ENCODE assay signal across 18 cellular contexts in the genomic region with DNA sequence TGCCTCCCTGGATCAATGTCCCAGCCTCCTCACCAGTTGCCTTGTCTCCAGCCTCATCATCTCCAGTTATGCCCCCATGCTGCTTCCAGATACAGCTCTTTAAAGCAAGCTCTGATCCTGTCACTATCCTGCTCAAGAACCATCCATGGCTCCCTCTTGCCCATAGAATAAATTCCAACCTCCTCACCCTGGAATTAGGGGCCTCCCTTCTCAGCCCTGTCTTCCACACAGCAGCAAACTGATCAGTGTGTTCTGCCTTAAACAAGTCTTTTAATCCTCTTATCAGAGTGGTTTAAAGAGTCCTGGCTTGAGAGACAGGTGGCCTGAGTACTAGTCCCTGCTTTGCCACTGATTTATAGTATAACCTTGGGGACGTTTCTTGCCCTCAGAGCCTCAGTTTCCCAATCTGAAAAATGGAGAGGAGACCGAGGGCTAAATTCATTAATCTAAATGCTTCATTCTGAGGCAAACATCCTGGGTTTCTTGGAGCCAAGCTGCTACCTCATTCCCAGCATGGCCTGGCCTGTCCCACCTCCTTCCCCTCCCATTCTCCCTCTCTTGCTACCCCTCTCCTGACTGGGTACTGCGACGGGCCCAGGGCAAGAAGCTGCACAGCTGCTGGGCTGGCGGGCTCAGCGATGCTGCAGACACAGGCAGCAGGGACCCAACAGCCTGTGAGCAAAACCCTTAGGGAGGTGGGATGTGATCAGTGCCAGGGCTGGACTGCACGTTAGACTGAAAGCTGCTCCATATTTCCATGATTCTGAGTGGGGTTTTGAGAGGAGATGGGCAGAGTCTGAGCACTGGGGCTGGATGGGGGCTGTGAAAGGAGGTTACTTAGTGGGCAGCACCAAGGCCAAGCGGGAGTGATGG.
DNase-seq lines count a peak whose midpoint lies in the region; ATAC-seq, FAIRE-seq and TF ChIP-seq lines count a peak whose summit lies in the region.
"Had no signal": no experiment of that assay in that cellular context is flagged by ENCODE, and none has a peak within 500 bp of the region (broad histone marks: within the 10 kb centered on the region; RNA-seq: fewer than 3 reads in every experiment).

No MANE protein-coding gene starts in this region.

- H3K23ac ChIP-seq in IMR-90 (ENCODE audit: low read depth, low read length): no peak overlapping the region

- H3K27me3 Mint-ChIP-seq in nephron progenitor cell (ENCODE audit: low read depth, poor library complexity): peaks cover 10% of the 10 kb centered on the region

- ATAC-seq in IMR-90 (ENCODE audit: low read depth) (no peak), body of pancreas (no peak)
- ATAC-seq: T-cell had no signal

- no peak for TF ChIP-seq RAD21 in IMR-90 (IDR thresholded peaks at IDR 0.05; ENCODE audit: low read length)

- H3K14ac ChIP-seq in IMR-90 (replicated peaks; ENCODE audit: low read depth, low read length): no peak overlapping the region

- no peak for TF ChIP-seq CTCF in D721Med (IDR thresholded peaks at IDR 0.05; ENCODE audit: insufficient read depth, missing control alignments)
- no peak for TF ChIP-seq CTCF in IMR-90 (conservative IDR thresholded peaks at IDR 0.05; ENCODE audit: low read depth, low read length)
- no peak for TF ChIP-seq CTCF in WERI-Rb-1 (IDR thresholded peaks at IDR 0.05; ENCODE audit: low read depth, low read length)
- TF ChIP-seq CTCF in nephron progenitor cell (IDR thresholded peaks at IDR 0.05): no peak
- no peak for TF ChIP-seq CTCF in body of pancreas (IDR thresholded peaks at IDR 0.05)

- H2BK20ac ChIP-seq in IMR-90 (ENCODE audit: low read depth, low read length): no peak overlapping the region

- intact Hi-C loops in IMR-90 (cut with micrococcal nuclease) (no loop called here), body of pancreas (cut with DNase I) (no loop called here)

- in situ Hi-C loops in IMR-90 (cut with MboI; ENCODE audit: low sequenced_read_pairs): loop anchor here (10.0 kb wide), 1 partner anchor 213 kb away; no protein-coding TSS in a partner anchor

- H3K9me1 ChIP-seq in IMR-90 (ENCODE audit: insufficient read depth, low read length): no peaks in the 10 kb centered on the region

- no peak overlapping the region for H3K4ac ChIP-seq in IMR-90 (ENCODE audit: low read depth, low read length)

- H3K4me1 ChIP-seq in IMR-90 (ENCODE audit: control insufficient read depth, insufficient read depth, low read length) (no peaks in the 10 kb centered on the region), body of pancreas (no peaks in the 10 kb centered on the region)
- H3K4me1 ChIP-seq: BE2C, Peyer's patch, SJCRH30 had no signal

- H3K36me3 Mint-ChIP-seq in nephron progenitor cell (ENCODE audit: low read depth): no peaks in the 10 kb centered on the region
- H3K36me3 Mint-ChIP-seq: T-cell had no signal

- H3K4me1 Mint-ChIP-seq in nephron progenitor cell: peaks cover 59% of the 10 kb centered on the region
- H3K4me1 Mint-ChIP-seq: T-cell had no signal

- no peak overlapping the region for H4K8ac ChIP-seq in IMR-90 (ENCODE audit: low read depth in 2 of 2, low read length in 2 of 2)

- H3K79me1 ChIP-seq in IMR-90 (ENCODE audit: low read depth in 1 of 2, low read length in 2 of 2): no peaks in the 10 kb centered on the region

- CTCF ChIA-PET in IMR-90 (lab: Yijun Ruan, JAX): no interaction called here

- H3K27me3 ChIP-seq in IMR-90 (ENCODE audit: control insufficient read depth, insufficient read depth, low read length): peaks cover 1% of the 10 kb centered on the region; the same call in 1 of the 2 replicates
- no peaks in the 10 kb centered on the region for H3K27me3 ChIP-seq in WERI-Rb-1 (ENCODE audit: insufficient read depth, low read depth, severe bottlenecking)
- H3K27me3 ChIP-seq in body of pancreas: no peaks in the 10 kb centered on the region
- H3K27me3 ChIP-seq: BE2C, Peyer's patch had no signal

- H3K9me3 Mint-ChIP-seq in nephron progenitor cell: peaks cover 8% of the 10 kb centered on the region
- H3K9me3 Mint-ChIP-seq: T-cell had no signal

- H3K4me3 Mint-ChIP-seq in nephron progenitor cell: no peak overlapping the region
- H3K4me3 Mint-ChIP-seq: HFFc6, T-cell had no signal

- H4K91ac ChIP-seq in IMR-90 (ENCODE audit: insufficient read depth, low read depth, low read length): no peak overlapping the region

- POLR2A ChIA-PET in IMR-90 (lab: Charles Lee; ENCODE audit: unreplicated experiment): no interaction called here

- H4K20me1 ChIP-seq in IMR-90 (ENCODE audit: insufficient read depth, low read length): no peaks in the 10 kb centered on the region

- no peak overlapping the region for H3K4me2 ChIP-seq in IMR-90 (ENCODE audit: low read depth, low read length)

- dilution Hi-C loops in IMR-90 (cut with HindIII; ENCODE audit: low sequenced_read_pairs, unreplicated experiment): no loop called here

- DNase-seq in D721Med (ENCODE audit: insufficient read length, low spot score): peak; percentile 70
- no peak for DNase-seq in IMR-90
- DNase-seq in WERI-Rb-1: peak; percentile 67
- no peak for DNase-seq in nephron progenitor cell
- DNase-seq in NCI-H2227 (lab: John Stamatoyannopoulos, UW; ENCODE audit: unreplicated experiment): no peak
- no peak for DNase-seq in KG1 (lab: John Stamatoyannopoulos, UW)
- DNase-seq in body of pancreas: no peak
- DNase-seq: BE2C, DMS153, HFFc6, NCI-H1105, NCI-H2081 treated with DMSO at 0.1 percent for 48 hours, NCI-H748 treated with DMSO at 0.1 percent for 48 hours, Peyer's patch, SJCRH30, T-cell had no signal

- no peak overlapping the region for H2AK5ac ChIP-seq in IMR-90 (ENCODE audit: low read depth, low read length)

- WGBS in IMR-90 (ENCODE audit: extremely low coverage in 2 of 2, insufficient read length in 1 of 2), 2 experiments: 35% methylated on average over 5 of the region's 8 CpGs; no CpG with 5 or more reads in 1 of the 2 experiments
- WGBS in body of pancreas, 2 donors: 55 to 57% methylated on average over 7 to 8 of the region's 8 CpGs

- H2BK5ac ChIP-seq in IMR-90 (ENCODE audit: low read depth, low read length, poor library complexity, severe bottlenecking): no peak overlapping the region

- no peak overlapping the region for H3K4me3 ChIP-seq in IMR-90 (ENCODE audit: insufficient read depth, low read depth, low read length)
- H3K4me3 ChIP-seq in WERI-Rb-1 (ENCODE audit: low read depth, low read length): no peak overlapping the region
- no peak overlapping the region for H3K4me3 ChIP-seq in body of pancreas
- H3K4me3 ChIP-seq: Peyer's patch, SJCRH30 had no signal

- H3K27ac ChIP-seq in IMR-90 (ENCODE audit: insufficient read depth, low read length): no peak overlapping the region
- peak overlapping the region; percentile 49 for H3K27ac ChIP-seq in WERI-Rb-1
- H3K27ac ChIP-seq in body of pancreas: no peak overlapping the region
- H3K27ac ChIP-seq: Peyer's patch, SJCRH30 had no signal

- no peak overlapping the region for H3K18ac ChIP-seq in IMR-90 (ENCODE audit: low read depth, low read length)

- H3K9ac ChIP-seq in IMR-90 (ENCODE audit: low read depth, low read length): no peak overlapping the region

- no peaks in the 10 kb centered on the region for H3K36me3 ChIP-seq in IMR-90 (ENCODE audit: control insufficient read depth, insufficient read depth, low read length)
- H3K36me3 ChIP-seq in WERI-Rb-1: no peaks in the 10 kb centered on the region
- no peaks in the 10 kb centered on the region for H3K36me3 ChIP-seq in body of pancreas (replicated peaks in 1 of 2; ENCODE audit: insufficient read depth in 1 of 2, low read depth in 2 of 2)
- H3K36me3 ChIP-seq: BE2C, Peyer's patch, SJCRH30 had no signal

- no peak overlapping the region for H2BK15ac ChIP-seq in IMR-90 (ENCODE audit: low read depth, low read length)

- peak overlapping the region; percentile 40 for H3K27ac Mint-ChIP-seq in nephron progenitor cell
- H3K27ac Mint-ChIP-seq: HFFc6, T-cell had no signal

- H2BK120ac ChIP-seq in IMR-90 (ENCODE audit: low read depth, low read length): no peak overlapping the region

- no TSS peak for BruUV-seq in IMR-90 (replicated peaks; lab: Mats Ljungman, UMichigan)

- H3K9me3 ChIP-seq in IMR-90 (ENCODE audit: control insufficient read depth, insufficient read depth, low read length) (no peaks in the 10 kb centered on the region), WERI-Rb-1 (ENCODE audit: severe bottlenecking) (peaks cover 4% of the 10 kb centered on the region), body of pancreas (no peaks in the 10 kb centered on the region)
- H3K9me3 ChIP-seq: BE2C, Peyer's patch, SJCRH30 had no signal

- H4K5ac ChIP-seq in IMR-90 (ENCODE audit: low read depth, low read length): no peak overlapping the region

- FAIRE-seq in D721Med (lab: Jason Lieb, UNC): no peak
- FAIRE-seq: G401.6, GM18507 had no signal

- H3K56ac ChIP-seq in IMR-90 (ENCODE audit: extremely low read depth, insufficient read depth, low read length): no peak overlapping the region

- H2AK9ac ChIP-seq in IMR-90 (replicated peaks; ENCODE audit: low read depth, low read length, poor library complexity): no peak overlapping the region

- peak overlapping the region; percentile 21 for H2AFZ ChIP-seq in IMR-90 (replicated peaks; ENCODE audit: low read length, poor library complexity)

- TF ChIP-seq POLR2A in IMR-90 (IDR thresholded peaks at IDR 0.05; ENCODE audit: low read depth, low read length) (no peak), body of pancreas (IDR thresholded peaks at IDR 0.05) (no peak)

TF ChIP-seq in IMR-90, 13 proteins besides CTCF, POLR2A, EP300 and RAD21:
- TF ChIP-seq MAZ (IDR thresholded peaks at IDR 0.05; ENCODE audit: borderline replicate concordance, low read depth, low read length) (no peak), RFX5 (IDR thresholded peaks at IDR 0.05; ENCODE audit: low read depth, low read length) (no peak), SMC3 (IDR thresholded peaks at IDR 0.05; ENCODE audit: low read depth, low read length) (no peak), RCOR1 (IDR thresholded peaks at IDR 0.05; ENCODE audit: insufficient replicate concordance, low read length) (no peak), NFE2L2 (IDR thresholded peaks at IDR 0.05; ENCODE audit: low read depth, low read length) (no peak), USF2 (IDR thresholded peaks at IDR 0.05; ENCODE audit: low read depth, low read length) (no peak), FOS (IDR thresholded peaks at IDR 0.05; ENCODE audit: low read depth, low read length) (no peak), MAFK (IDR thresholded peaks at IDR 0.05; ENCODE audit: low read depth, low read length) (no peak), CEBPB (IDR thresholded peaks at IDR 0.05; ENCODE audit: low read depth, low read length) (no peak), CHD1 (IDR thresholded peaks at IDR 0.05; ENCODE audit: low read depth, low read length) (no peak), MXI1 (IDR thresholded peaks at IDR 0.05; ENCODE audit: borderline replicate concordance, low read depth, low read length) (no peak)

Comparison
In these comparisons a context has a peak if more than half of its experiments do, and no peak if none do; other contexts are left out.
1. DNase-seq: peak in D721Med (single experiment) and WERI-Rb-1 (single experiment); none in IMR-90 (single experiment), nephron progenitor cell (single experiment), NCI-H2227 (single experiment), KG1 (single experiment) and body of pancreas (0 of 4).